Comparison of ENCODE assay signal across 1 cellular context in the genomic region with DNA sequence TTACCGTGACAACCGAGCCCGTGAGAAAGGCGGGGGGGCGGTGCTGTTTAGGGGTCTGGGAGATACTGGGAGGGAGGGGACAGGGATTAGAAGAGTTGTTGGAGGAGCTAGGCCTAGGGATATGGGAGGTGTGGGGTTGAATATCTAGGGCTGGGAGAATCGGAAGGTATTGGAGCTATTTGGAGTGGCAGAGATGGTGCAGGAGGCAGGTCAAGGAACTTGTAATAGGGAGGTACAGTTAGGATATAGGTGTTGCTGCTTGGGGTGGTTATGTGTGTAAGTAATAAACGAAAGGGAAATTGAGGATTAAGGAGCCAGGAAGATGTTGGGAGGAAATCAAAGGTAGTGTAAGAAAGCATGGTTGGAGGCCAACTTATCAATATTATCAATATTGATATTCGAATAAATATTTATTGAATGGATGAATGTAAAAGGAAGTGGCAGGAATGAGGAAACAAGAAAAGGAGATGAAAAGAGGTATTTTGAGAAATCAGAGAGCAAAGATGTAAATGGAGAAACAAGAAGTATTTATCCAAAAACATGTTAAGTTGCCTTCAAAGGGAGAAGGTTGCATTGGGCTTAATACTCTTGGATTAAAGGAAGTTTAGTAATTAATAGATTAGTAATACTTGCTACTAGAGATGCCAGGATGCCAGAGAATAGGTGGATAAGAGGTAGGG.
TF ChIP-seq lines count a peak whose summit lies in the region.

No MANE protein-coding gene starts in this region.

TF ChIP-seq in HepG2, 621 proteins besides CTCF, POLR2A, EP300 and RAD21 (continues in another document):
- TF ChIP-seq ZNF44 (CRISPR knock-in tag; IDR thresholded peaks at IDR 0.05): no peak
- no peak for TF ChIP-seq RELA (CRISPR knock-in tag; IDR thresholded peaks at IDR 0.05)
- no peak for TF ChIP-seq FOXA3 (CRISPR knock-in tag; IDR thresholded peaks at IDR 0.05)
- 0 out of 2 replicates have a peak, but pooled peaks have one; percentile 1 for TF ChIP-seq ZSCAN29 (CRISPR knock-in tag; conservative IDR thresholded peaks at IDR 0.05)
- TF ChIP-seq ZNF691 (CRISPR knock-in tag; IDR thresholded peaks at IDR 0.05; ENCODE audit: borderline replicate concordance, low read depth): no peak
- TF ChIP-seq HOXD1 (CRISPR knock-in tag; IDR thresholded peaks at IDR 0.05): no peak
- TF ChIP-seq, protein P1, sequence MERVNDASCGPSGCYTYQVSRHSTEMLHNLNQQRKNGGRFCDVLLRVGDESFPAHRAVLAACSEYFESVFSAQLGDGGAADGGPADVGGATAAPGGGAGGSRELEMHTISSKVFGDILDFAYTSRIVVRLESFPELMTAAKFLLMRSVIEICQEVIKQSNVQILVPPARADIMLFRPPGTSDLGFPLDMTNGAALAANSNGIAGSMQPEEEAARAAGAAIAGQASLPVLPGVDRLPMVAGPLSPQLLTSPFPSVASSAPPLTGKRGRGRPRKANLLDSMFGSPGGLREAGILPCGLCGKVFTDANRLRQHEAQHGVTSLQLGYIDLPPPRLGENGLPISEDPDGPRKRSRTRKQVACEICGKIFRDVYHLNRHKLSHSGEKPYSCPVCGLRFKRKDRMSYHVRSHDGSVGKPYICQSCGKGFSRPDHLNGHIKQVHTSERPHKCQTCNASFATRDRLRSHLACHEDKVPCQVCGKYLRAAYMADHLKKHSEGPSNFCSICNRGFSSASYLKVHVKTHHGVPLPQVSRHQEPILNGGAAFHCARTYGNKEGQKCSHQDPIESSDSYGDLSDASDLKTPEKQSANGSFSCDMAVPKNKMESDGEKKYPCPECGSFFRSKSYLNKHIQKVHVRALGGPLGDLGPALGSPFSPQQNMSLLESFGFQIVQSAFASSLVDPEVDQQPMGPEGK (CRISPR knock-in tag; IDR thresholded peaks at IDR 0.05): peak; percentile 4; the same call in 1 of the 2 replicates
- no peak for TF ChIP-seq ZMYM2 (CRISPR knock-in tag; IDR thresholded peaks at IDR 0.05)
- TF ChIP-seq RBM22 (optimal IDR thresholded peaks at IDR 0.05; ENCODE audit: low read length): no peak
- no peak for TF ChIP-seq SMYD3 (CRISPR knock-in tag; IDR thresholded peaks at IDR 0.05)
- no peak for TF ChIP-seq ESRRA (CRISPR knock-in tag; IDR thresholded peaks at IDR 0.05; ENCODE audit: low read depth)
- TF ChIP-seq SAFB2 (CRISPR knock-in tag; IDR thresholded peaks at IDR 0.05; ENCODE audit: borderline replicate concordance, low read depth): no peak
- TF ChIP-seq, protein P2, sequence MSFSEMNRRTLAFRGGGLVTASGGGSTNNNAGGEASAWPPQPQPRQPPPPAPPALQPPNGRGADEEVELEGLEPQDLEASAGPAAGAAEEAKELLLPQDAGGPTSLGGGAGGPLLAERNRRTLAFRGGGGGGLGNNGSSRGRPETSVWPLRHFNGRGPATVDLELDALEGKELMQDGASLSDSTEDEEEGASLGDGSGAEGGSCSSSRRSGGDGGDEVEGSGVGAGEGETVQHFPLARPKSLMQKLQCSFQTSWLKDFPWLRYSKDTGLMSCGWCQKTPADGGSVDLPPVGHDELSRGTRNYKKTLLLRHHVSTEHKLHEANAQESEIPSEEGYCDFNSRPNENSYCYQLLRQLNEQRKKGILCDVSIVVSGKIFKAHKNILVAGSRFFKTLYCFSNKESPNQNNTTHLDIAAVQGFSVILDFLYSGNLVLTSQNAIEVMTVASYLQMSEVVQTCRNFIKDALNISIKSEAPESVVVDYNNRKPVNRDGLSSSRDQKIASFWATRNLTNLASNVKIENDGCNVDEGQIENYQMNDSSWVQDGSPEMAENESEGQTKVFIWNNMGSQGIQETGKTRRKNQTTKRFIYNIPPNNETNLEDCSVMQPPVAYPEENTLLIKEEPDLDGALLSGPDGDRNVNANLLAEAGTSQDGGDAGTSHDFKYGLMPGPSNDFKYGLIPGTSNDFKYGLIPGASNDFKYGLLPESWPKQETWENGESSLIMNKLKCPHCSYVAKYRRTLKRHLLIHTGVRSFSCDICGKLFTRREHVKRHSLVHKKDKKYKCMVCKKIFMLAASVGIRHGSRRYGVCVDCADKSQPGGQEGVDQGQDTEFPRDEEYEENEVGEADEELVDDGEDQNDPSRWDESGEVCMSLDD (CRISPR knock-in tag; IDR thresholded peaks at IDR 0.05; ENCODE audit: borderline replicate concordance): no peak
- TF ChIP-seq KDM2A (CRISPR knock-in tag; IDR thresholded peaks at IDR 0.05; ENCODE audit: borderline replicate concordance, low read depth): no peak
- TF ChIP-seq ZNF430 (CRISPR knock-in tag; IDR thresholded peaks at IDR 0.05): peak; percentile 44; the same call in 1 of the 2 replicates
- TF ChIP-seq KAT2B (IDR thresholded peaks at IDR 0.05; ENCODE audit: borderline replicate concordance, low read depth, low read length): no peak
- no peak for TF ChIP-seq ZNF557 (CRISPR knock-in tag; IDR thresholded peaks at IDR 0.05)
- TF ChIP-seq, protein P3, sequence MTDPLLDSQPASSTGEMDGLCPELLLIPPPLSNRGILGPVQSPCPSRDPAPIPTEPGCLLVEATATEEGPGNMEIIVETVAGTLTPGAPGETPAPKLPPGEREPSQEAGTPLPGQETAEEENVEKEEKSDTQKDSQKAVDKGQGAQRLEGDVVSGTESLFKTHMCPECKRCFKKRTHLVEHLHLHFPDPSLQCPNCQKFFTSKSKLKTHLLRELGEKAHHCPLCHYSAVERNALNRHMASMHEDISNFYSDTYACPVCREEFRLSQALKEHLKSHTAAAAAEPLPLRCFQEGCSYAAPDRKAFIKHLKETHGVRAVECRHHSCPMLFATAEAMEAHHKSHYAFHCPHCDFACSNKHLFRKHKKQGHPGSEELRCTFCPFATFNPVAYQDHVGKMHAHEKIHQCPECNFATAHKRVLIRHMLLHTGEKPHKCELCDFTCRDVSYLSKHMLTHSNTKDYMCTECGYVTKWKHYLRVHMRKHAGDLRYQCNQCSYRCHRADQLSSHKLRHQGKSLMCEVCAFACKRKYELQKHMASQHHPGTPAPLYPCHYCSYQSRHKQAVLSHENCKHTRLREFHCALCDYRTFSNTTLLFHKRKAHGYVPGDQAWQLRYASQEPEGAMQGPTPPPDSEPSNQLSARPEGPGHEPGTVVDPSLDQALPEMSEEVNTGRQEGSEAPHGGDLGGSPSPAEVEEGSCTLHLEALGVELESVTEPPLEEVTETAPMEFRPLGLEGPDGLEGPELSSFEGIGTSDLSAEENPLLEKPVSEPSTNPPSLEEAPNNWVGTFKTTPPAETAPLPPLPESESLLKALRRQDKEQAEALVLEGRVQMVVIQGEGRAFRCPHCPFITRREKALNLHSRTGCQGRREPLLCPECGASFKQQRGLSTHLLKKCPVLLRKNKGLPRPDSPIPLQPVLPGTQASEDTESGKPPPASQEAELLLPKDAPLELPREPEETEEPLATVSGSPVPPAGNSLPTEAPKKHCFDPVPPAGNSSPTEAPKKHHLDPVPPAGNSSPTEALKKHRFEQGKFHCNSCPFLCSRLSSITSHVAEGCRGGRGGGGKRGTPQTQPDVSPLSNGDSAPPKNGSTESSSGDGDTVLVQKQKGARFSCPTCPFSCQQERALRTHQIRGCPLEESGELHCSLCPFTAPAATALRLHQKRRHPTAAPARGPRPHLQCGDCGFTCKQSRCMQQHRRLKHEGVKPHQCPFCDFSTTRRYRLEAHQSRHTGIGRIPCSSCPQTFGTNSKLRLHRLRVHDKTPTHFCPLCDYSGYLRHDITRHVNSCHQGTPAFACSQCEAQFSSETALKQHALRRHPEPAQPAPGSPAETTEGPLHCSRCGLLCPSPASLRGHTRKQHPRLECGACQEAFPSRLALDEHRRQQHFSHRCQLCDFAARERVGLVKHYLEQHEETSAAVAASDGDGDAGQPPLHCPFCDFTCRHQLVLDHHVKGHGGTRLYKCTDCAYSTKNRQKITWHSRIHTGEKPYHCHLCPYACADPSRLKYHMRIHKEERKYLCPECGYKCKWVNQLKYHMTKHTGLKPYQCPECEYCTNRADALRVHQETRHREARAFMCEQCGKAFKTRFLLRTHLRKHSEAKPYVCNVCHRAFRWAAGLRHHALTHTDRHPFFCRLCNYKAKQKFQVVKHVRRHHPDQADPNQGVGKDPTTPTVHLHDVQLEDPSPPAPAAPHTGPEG (CRISPR knock-in tag; IDR thresholded peaks at IDR 0.05): no peak
- TF ChIP-seq ZBTB2 (CRISPR knock-in tag; IDR thresholded peaks at IDR 0.05; ENCODE audit: low read depth): no peak
- TF ChIP-seq DDIT3 (CRISPR knock-in tag; IDR thresholded peaks at IDR 0.05): no peak
- TF ChIP-seq, protein P4, sequence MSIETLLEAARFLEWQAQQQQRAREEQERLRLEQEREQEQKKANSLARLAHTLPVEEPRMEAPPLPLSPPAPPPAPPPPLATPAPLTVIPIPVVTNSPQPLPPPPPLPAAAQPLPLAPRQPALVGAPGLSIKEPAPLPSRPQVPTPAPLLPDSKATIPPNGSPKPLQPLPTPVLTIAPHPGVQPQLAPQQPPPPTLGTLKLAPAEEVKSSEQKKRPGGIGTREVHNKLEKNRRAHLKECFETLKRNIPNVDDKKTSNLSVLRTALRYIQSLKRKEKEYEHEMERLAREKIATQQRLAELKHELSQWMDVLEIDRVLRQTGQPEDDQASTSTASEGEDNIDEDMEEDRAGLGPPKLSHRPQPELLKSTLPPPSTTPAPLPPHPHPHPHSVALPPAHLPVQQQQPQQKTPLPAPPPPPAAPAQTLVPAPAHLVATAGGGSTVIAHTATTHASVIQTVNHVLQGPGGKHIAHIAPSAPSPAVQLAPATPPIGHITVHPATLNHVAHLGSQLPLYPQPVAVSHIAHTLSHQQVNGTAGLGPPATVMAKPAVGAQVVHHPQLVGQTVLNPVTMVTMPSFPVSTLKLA (IDR thresholded peaks at IDR 0.05): peak; percentile 5; the same call in 1 of the 2 replicates
- 0 out of 2 replicates have a peak, but pooled peaks have one; percentile 30 for TF ChIP-seq NFRKB (IDR thresholded peaks at IDR 0.05)
- TF ChIP-seq CSRNP1 (CRISPR knock-in tag; IDR thresholded peaks at IDR 0.05): peak; percentile 72; the same call in 1 of the 2 replicates
- peak; percentile 90 for TF ChIP-seq ZNF512 (CRISPR knock-in tag; IDR thresholded peaks at IDR 0.05)
- TF ChIP-seq NFKBIZ (CRISPR knock-in tag; IDR thresholded peaks at IDR 0.05): 0 out of 2 replicates have a peak, but pooled peaks have one; percentile 7
- no peak for TF ChIP-seq ZNF468 (CRISPR knock-in tag; IDR thresholded peaks at IDR 0.05)
- 0 out of 4 replicates have a peak, but pooled peaks of 1 of the 2 experiments have one; percentile 39 for TF ChIP-seq KLF16 (CRISPR knock-in tag; IDR thresholded peaks at IDR 0.05)
- no peak for TF ChIP-seq MTA1 (CRISPR knock-in tag; IDR thresholded peaks at IDR 0.05; ENCODE audit: borderline replicate concordance)
- no peak for TF ChIP-seq RBM39 (IDR thresholded peaks at IDR 0.05; ENCODE audit: low read depth, low read length, poor library complexity, severe bottlenecking)
- no peak for TF ChIP-seq ZNF446 (CRISPR knock-in tag; IDR thresholded peaks at IDR 0.05)
- no peak for TF ChIP-seq POLR2AphosphoS5 (IDR thresholded peaks at IDR 0.05; ENCODE audit: low read depth, low read length)
- 0 out of 2 replicates have a peak, but pooled peaks have one; percentile 5 for TF ChIP-seq ZNF747 (CRISPR knock-in tag; IDR thresholded peaks at IDR 0.05; ENCODE audit: borderline replicate concordance)
- no peak for TF ChIP-seq GABPA (IDR thresholded peaks at IDR 0.05; ENCODE audit: low read depth, low read length)
- no peak for TF ChIP-seq GABPA (CRISPR knock-in tag; IDR thresholded peaks at IDR 0.05; ENCODE audit: low read depth)
- no peak for TF ChIP-seq RFXAP (CRISPR knock-in tag; IDR thresholded peaks at IDR 0.05; ENCODE audit: borderline replicate concordance)
- no peak for TF ChIP-seq MIER2 (CRISPR knock-in tag; IDR thresholded peaks at IDR 0.05)
- no peak for TF ChIP-seq KAT7 (CRISPR knock-in tag; IDR thresholded peaks at IDR 0.05; ENCODE audit: borderline replicate concordance)
- no peak for TF ChIP-seq TMF1 (CRISPR knock-in tag; IDR thresholded peaks at IDR 0.05; ENCODE audit: low read depth)
- no peak for TF ChIP-seq SMAD1 (CRISPR knock-in tag; IDR thresholded peaks at IDR 0.05; ENCODE audit: borderline replicate concordance, low read depth)
- no peak for TF ChIP-seq SRSF9 (IDR thresholded peaks at IDR 0.05; ENCODE audit: borderline replicate concordance, insufficient read depth, low read depth, low read length, poor library complexity, severe bottlenecking)
- TF ChIP-seq PAF1 (CRISPR knock-in tag; IDR thresholded peaks at IDR 0.05): no peak
- peak; percentile 76; the same call in 1 of the 2 replicates for TF ChIP-seq KLF13 (CRISPR knock-in tag; IDR thresholded peaks at IDR 0.05)
